ENCODE assay signal across 17 cellular contexts in the genomic region with DNA sequence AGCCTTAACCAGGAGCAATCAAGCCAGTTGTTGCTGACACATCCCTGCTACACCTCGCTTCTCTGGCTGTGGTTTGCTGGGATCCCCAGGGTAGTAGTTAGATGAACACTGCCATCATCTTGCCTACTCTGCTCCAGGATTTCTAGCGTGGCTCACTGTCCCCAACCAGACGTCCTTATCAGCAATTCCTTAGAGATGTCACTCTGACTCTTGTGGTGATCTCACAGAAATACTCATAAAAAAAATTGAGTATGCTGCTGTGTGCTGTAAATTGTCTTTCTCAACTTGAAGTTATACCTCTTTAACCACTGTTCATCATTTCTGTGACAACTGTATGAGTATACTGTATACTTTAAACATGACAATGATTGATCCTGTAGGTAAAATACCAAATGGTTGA.
DNase-seq lines count a peak whose midpoint lies in the region; ATAC-seq and TF ChIP-seq lines count a peak whose summit lies in the region.
"Had no signal": no experiment of that assay in that cellular context is flagged by ENCODE, and none has a peak within 500 bp of the region (broad histone marks: within the 10 kb centered on the region; RNA-seq: fewer than 3 reads in every experiment).

No MANE protein-coding gene starts in this region.

- H3K4me1 ChIP-seq in heart right ventricle: peaks cover 0 to 81% (median 38%) of the 10 kb centered on the region in 9 donors
- H3K4me1 ChIP-seq in smooth muscle cell (ENCODE audit: low read depth): peaks cover 11% of the 10 kb centered on the region
- peaks cover 0 to 5% (median 2%) of the 10 kb centered on the region in 4 donors for H3K4me1 ChIP-seq in tibial artery
- H3K4me1 ChIP-seq in neuronal stem cell (ENCODE audit: control insufficient read depth in 2 of 2, insufficient read depth in 1 of 2, low read depth in 1 of 2, low read length in 2 of 2): peaks cover 0 to 2% of the 10 kb centered on the region in 2 donors

- no peak overlapping the region for H2AFZ ChIP-seq in smooth muscle cell (ENCODE audit: low read depth)
- H2AFZ ChIP-seq in neuronal stem cell (ENCODE audit: low read length): no peak overlapping the region

- no peak for DNase-seq in activated T-cell treated with anti-CD3 and anti-CD28 coated beads, Interleukin-2, amount 50 U/mL, for 72 hours
- no peak for DNase-seq in activated T-cell treated with anti-CD3 and anti-CD28 coated beads, Interleukin-2, amount 50 U/mL, for 24 hours
- DNase-seq in T-cell (no peak), heart right ventricle (no peak), smooth muscle cell (lab: John Stamatoyannopoulos, UW; ENCODE audit: unreplicated experiment) (no peak), cerebellum (ENCODE audit: low spot score) (no peak), tibial artery (no peak), neuronal stem cell (ENCODE audit: low spot score) (no peak)
- DNase-seq: C1 segment of cervical spinal cord; Caco-2; MG63; NCI-H1092 treated with DMSO at 0.1 percent for 48 hours; NCI-H1694 treated with DMSO at 0.1 percent for 48 hours; NCI-H69; NK-92 treated with Interleukin-12 subunit alpha and Interleukin-12 subunit beta, amount 100 ng/mL, for 24 hours had no signal

- H3K36me3 ChIP-seq in heart right ventricle: no peaks in the 10 kb centered on the region
- no peaks in the 10 kb centered on the region for H3K36me3 ChIP-seq in smooth muscle cell (ENCODE audit: low read depth)
- no peaks in the 10 kb centered on the region for H3K36me3 ChIP-seq in tibial artery
- H3K36me3 ChIP-seq in neuronal stem cell (replicated peaks in 1 of 2; ENCODE audit: control insufficient read depth in 2 of 2, insufficient read depth in 2 of 2, low read length in 2 of 2): no peaks in the 10 kb centered on the region
- H3K36me3 ChIP-seq: MG63 had no signal

- H3F3A ChIP-seq in smooth muscle cell (ENCODE audit: low read depth): peaks cover 22% of the 10 kb centered on the region

- H3K9ac ChIP-seq in smooth muscle cell (ENCODE audit: low read depth) (no peak overlapping the region), neuronal stem cell (ENCODE audit: low read depth, low read length, poor library complexity) (no peak overlapping the region)

- intact Hi-C loops in heart right ventricle (cut with DNase I) (no loop called here), tibial artery (cut with DNase I; ENCODE audit: low total_unique reads) (no loop called here)

- WGBS in heart right ventricle, 2 donors: 29 to 43% methylated on average over 3 of the region's 3 CpGs
- 10% methylated on average over 3 of the region's 3 CpGs for WGBS in smooth muscle cell (ENCODE audit: low lambda C conversion rate)
- no CpG with 5 or more reads among the region's 3 CpGs for WGBS in neuronal stem cell (ENCODE audit: extremely low coverage in 2 of 2, insufficient read length in 2 of 2, insufficient replicate concordance in 1 of 2), 2 donors

- H3K4me3 ChIP-seq in heart right ventricle: no peak overlapping the region
- H3K4me3 ChIP-seq in smooth muscle cell: no peak overlapping the region
- H3K4me3 ChIP-seq in tibial artery: no peak overlapping the region
- no peak overlapping the region for H3K4me3 ChIP-seq in neuronal stem cell (ENCODE audit: low read length in 2 of 2)
- H3K4me3 ChIP-seq: MG63 had no signal

- no peaks in the 10 kb centered on the region for H3K36me3 Mint-ChIP-seq in activated T-cell treated with anti-CD3 and anti-CD28 coated beads, Interleukin-2, amount 50 U/mL, for 72 hours (ENCODE audit: insufficient read depth in 2 of 2)
- H3K36me3 Mint-ChIP-seq in activated T-cell treated with anti-CD3 and anti-CD28 coated beads, Interleukin-2, amount 50 U/mL, for 24 hours (ENCODE audit: low read depth): no peaks in the 10 kb centered on the region
- peaks cover 3% of the 10 kb centered on the region for H3K36me3 Mint-ChIP-seq in T-cell

- no peak overlapping the region for H3K23ac ChIP-seq in neuronal stem cell (ENCODE audit: low read depth, low read length, poor library complexity)

- H3K27ac ChIP-seq in heart right ventricle (peak overlapping the region in 4 of 10 donors; percentile 4 to 30 (median 8)), smooth muscle cell (ENCODE audit: low read depth) (no peak overlapping the region), tibial artery (no peak overlapping the region), neuronal stem cell (replicated peaks; ENCODE audit: low read length) (no peak overlapping the region)

- no peaks in the 10 kb centered on the region for H3K79me1 ChIP-seq in neuronal stem cell (ENCODE audit: low read depth, low read length)

- H3K79me2 ChIP-seq in smooth muscle cell (ENCODE audit: low read depth): no peaks in the 10 kb centered on the region

- H3K27me3 Mint-ChIP-seq in activated T-cell treated with anti-CD3 and anti-CD28 coated beads, Interleukin-2, amount 50 U/mL, for 72 hours (ENCODE audit: low read depth): no peaks in the 10 kb centered on the region
- H3K27me3 Mint-ChIP-seq in activated T-cell treated with anti-CD3 and anti-CD28 coated beads, Interleukin-2, amount 50 U/mL, for 24 hours: no peaks in the 10 kb centered on the region
- H3K27me3 Mint-ChIP-seq in T-cell: no peaks in the 10 kb centered on the region

- no peak overlapping the region for H2BK120ac ChIP-seq in neuronal stem cell (ENCODE audit: low read depth, low read length)

- H2AK5ac ChIP-seq in neuronal stem cell (ENCODE audit: low read depth, low read length): no peak overlapping the region

- H3K4ac ChIP-seq in neuronal stem cell (ENCODE audit: low read length): no peak overlapping the region

- H2BK12ac ChIP-seq in neuronal stem cell (ENCODE audit: low read length): no peak overlapping the region

- H3K4me3 Mint-ChIP-seq in activated T-cell treated with anti-CD3 and anti-CD28 coated beads, Interleukin-2, amount 50 U/mL, for 72 hours: no peak overlapping the region
- no peak overlapping the region for H3K4me3 Mint-ChIP-seq in activated T-cell treated with anti-CD3 and anti-CD28 coated beads, Interleukin-2, amount 50 U/mL, for 24 hours
- peak overlapping the region in 1 of 3 donors; percentile 78 for H3K4me3 Mint-ChIP-seq in T-cell

- peaks cover 66% of the 10 kb centered on the region for H3K4me1 Mint-ChIP-seq in activated T-cell treated with anti-CD3 and anti-CD28 coated beads, Interleukin-2, amount 50 U/mL, for 72 hours (ENCODE audit: low read depth)
- peaks cover 70% of the 10 kb centered on the region for H3K4me1 Mint-ChIP-seq in activated T-cell treated with anti-CD3 and anti-CD28 coated beads, Interleukin-2, amount 50 U/mL, for 24 hours (ENCODE audit: low read depth)
- peaks cover 68 to 78% (median 70%) of the 10 kb centered on the region in 3 donors for H3K4me1 Mint-ChIP-seq in T-cell

- CTCF ChIA-PET in T-cell (lab: Charles Lee): interaction anchor here in 1 of 2 donors (0.6 to 0.7 kb wide), 2 partner anchors 24 to 65 kb away, joined by 3 read pairs; no protein-coding TSS in a partner anchor

- no peak for TF ChIP-seq CTCF in heart right ventricle (IDR thresholded peaks at IDR 0.05)
- TF ChIP-seq CTCF in smooth muscle cell (IDR thresholded peaks at IDR 0.05; ENCODE audit: borderline replicate concordance, insufficient read depth, poor library complexity, severe bottlenecking): no peak
- no peak for TF ChIP-seq CTCF in tibial artery (IDR thresholded peaks at IDR 0.05)

- H3K27ac Mint-ChIP-seq in activated T-cell treated with anti-CD3 and anti-CD28 coated beads, Interleukin-2, amount 50 U/mL, for 72 hours: no peak overlapping the region
- no peak overlapping the region for H3K27ac Mint-ChIP-seq in activated T-cell treated with anti-CD3 and anti-CD28 coated beads, Interleukin-2, amount 50 U/mL, for 24 hours
- peak overlapping the region; percentile 64 to 89 for H3K27ac Mint-ChIP-seq in T-cell

- no peak overlapping the region for H2BK15ac ChIP-seq in neuronal stem cell (ENCODE audit: low read length)

- no peak overlapping the region for H3K14ac ChIP-seq in neuronal stem cell (ENCODE audit: low read length)

- no peak overlapping the region for H2BK5ac ChIP-seq in neuronal stem cell (ENCODE audit: low read length)

- ATAC-seq in activated T-cell treated with anti-CD3 and anti-CD28 coated beads, Interleukin-2, amount 50 U/mL, for 72 hours (replicated peaks in 1 of 2): peak; percentile 39 to 70
- ATAC-seq in T-cell (replicated peaks in 1 of 4) (no peak), heart right ventricle (peak in 5 of 8 donors; percentile 34 to 50 (median 40))
- ATAC-seq: HepG2, Panc1 had no signal

- H3K27me3 ChIP-seq in heart right ventricle (no peaks in the 10 kb centered on the region), smooth muscle cell (ENCODE audit: low read depth) (no peaks in the 10 kb centered on the region), tibial artery (no peaks in the 10 kb centered on the region), neuronal stem cell (ENCODE audit: control insufficient read depth in 3 of 3, insufficient read depth in 3 of 3, low read depth in 1 of 3, low read length in 3 of 3) (no peaks in the 10 kb centered on the region)
- H3K27me3 ChIP-seq: MG63 had no signal

- H4K91ac ChIP-seq in neuronal stem cell (ENCODE audit: low read depth, low read length, poor library complexity): no peak overlapping the region

- H4K8ac ChIP-seq in neuronal stem cell (ENCODE audit: low read depth, low read length): no peak overlapping the region

- H3K18ac ChIP-seq in neuronal stem cell (ENCODE audit: low read length): no peak overlapping the region

- no peaks in the 10 kb centered on the region for H3K9me3 Mint-ChIP-seq in activated T-cell treated with anti-CD3 and anti-CD28 coated beads, Interleukin-2, amount 50 U/mL, for 72 hours
- H3K9me3 Mint-ChIP-seq in activated T-cell treated with anti-CD3 and anti-CD28 coated beads, Interleukin-2, amount 50 U/mL, for 24 hours: no peaks in the 10 kb centered on the region
- no peaks in the 10 kb centered on the region for H3K9me3 Mint-ChIP-seq in T-cell

- H4K20me1 ChIP-seq in smooth muscle cell (ENCODE audit: low read depth): no peaks in the 10 kb centered on the region

- peak overlapping the region; percentile 25 for H3K4me2 ChIP-seq in smooth muscle cell
- H3K4me2 ChIP-seq in neuronal stem cell (ENCODE audit: insufficient read depth, low read length, poor library complexity, severe bottlenecking): no peak overlapping the region

- H3K9me3 ChIP-seq in heart right ventricle (no peaks in the 10 kb centered on the region), smooth muscle cell (replicated peaks; ENCODE audit: low read depth) (no peaks in the 10 kb centered on the region), tibial artery (no peaks in the 10 kb centered on the region), neuronal stem cell (replicated peaks in 1 of 2; ENCODE audit: control insufficient read depth in 2 of 2, insufficient read depth in 1 of 2, low read depth in 1 of 2, low read length in 2 of 2) (no peaks in the 10 kb centered on the region)
- H3K9me3 ChIP-seq: Caco-2, MG63 had no signal

- POLR2A ChIA-PET in T-cell (lab: Charles Lee): interaction anchor here in 1 of 2 donors (0.8 kb wide), 1 partner anchor 65 kb away, joined by 3 read pairs; no protein-coding TSS in a partner anchor

Comparison
In these comparisons a context has a peak if more than half of its experiments do, and no peak if none do; other contexts are left out.
1. ATAC-seq: peak in activated T-cell treated with anti-CD3 and anti-CD28 coated beads, Interleukin-2, amount 50 U/mL, for 72 hours (2 of 2) and heart right ventricle (5 of 8); none in T-cell (0 of 4).
2. H3K27ac Mint-ChIP-seq: peak in T-cell (2 of 2); none in activated T-cell treated with anti-CD3 and anti-CD28 coated beads, Interleukin-2, amount 50 U/mL, for 72 hours (single experiment) and activated T-cell treated with anti-CD3 and anti-CD28 coated beads, Interleukin-2, amount 50 U/mL, for 24 hours (single experiment).